Comparison of ENCODE assay signal across 6 cellular contexts in the genomic region with DNA sequence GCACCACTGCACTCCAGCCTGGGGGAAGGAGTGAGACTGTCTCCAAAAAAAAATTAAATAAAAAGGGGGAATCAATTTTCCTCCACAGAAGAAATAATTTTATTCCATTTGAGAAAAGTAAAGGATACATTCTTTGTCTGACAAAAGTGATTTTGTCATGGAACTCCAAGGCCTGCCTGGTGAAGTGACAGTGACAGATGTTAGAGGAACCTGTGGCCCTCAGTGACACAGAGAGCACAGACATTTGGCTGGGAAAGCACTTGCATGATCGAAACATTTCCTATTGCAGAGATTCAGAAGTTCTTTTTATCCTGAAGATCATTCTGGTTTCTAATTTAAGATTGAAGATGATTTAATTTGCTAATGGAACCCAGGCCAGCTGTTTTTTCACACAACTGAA.
"Had no signal": no experiment of that assay in that cellular context is flagged by ENCODE, and none has a peak within 500 bp of the region (broad histone marks: within the 10 kb centered on the region; RNA-seq: fewer than 3 reads in every experiment).

No MANE protein-coding gene starts in this region.

- ATAC-seq: GM23338, HepG2 had no signal

- H3K4me3 Mint-ChIP-seq: GM23338, H9, IgD-negative memory B cell had no signal

- H3K4me2 ChIP-seq: GM23338 had no signal

- H3K4me3 ChIP-seq: GM23338 had no signal

- DNase-seq: H9, HCEC 1CT had no signal

- H3K27ac ChIP-seq: HL-60 had no signal

- H3K27ac Mint-ChIP-seq: GM23338, IgD-negative memory B cell had no signal

- H3K27me3 Mint-ChIP-seq: IgD-negative memory B cell had no signal
